In genomic region chr4:9994246-9994847, GRCh38 we compare ENCODE assay signal across 13 cellular contexts. TPM values are rescaled to one million over a fixed set of nuclear protein-coding genes. Genes with fewer than 3 reads are reported as not detected.
DNase-seq lines count a peak whose midpoint lies in the region; ATAC-seq and TF ChIP-seq lines count a peak whose summit lies in the region.
"Had no signal": no experiment of that assay in that cellular context is flagged by ENCODE, and none has a peak within 500 bp of the region (broad histone marks: within the 10 kb centered on the region; RNA-seq: fewer than 3 reads in every experiment).

No MANE protein-coding gene starts in this region.

- ATAC-seq in GM18858 (IDR thresholded peaks at IDR 0.05; ENCODE audit: unreplicated experiment) (peak; percentile 67), GM19468 (IDR thresholded peaks at IDR 0.05; ENCODE audit: extremely low read depth, unreplicated experiment) (peak; percentile 38), HG03108 (IDR thresholded peaks at IDR 0.05; ENCODE audit: unreplicated experiment) (peak; percentile 77)
- ATAC-seq in activated naive CD8-positive, alpha-beta T cell treated with anti-CD3 and anti-CD28 coated beads, Interleukin-2, amount 10 ng/mL, durations not matched to agents 7 days and 5 days (ENCODE audit: low read depth) = peak; percentile 78

- H3K4me3 Mint-ChIP-seq in activated naive CD8-positive, alpha-beta T cell treated with anti-CD3 and anti-CD28 coated beads, Interleukin-2, amount 10 ng/mL, durations not matched to agents 7 days and 5 days = peak overlapping the region; percentile 6
- no peak overlapping the region for H3K4me3 Mint-ChIP-seq in Calu3 (ENCODE audit: low read depth, unreplicated experiment)
- H3K4me3 Mint-ChIP-seq: central memory CD8-positive, alpha-beta T cell; nephron progenitor cell had no signal

- no peak for TF ChIP-seq POLR2A in esophagus squamous epithelium (IDR thresholded peaks at IDR 0.05)

- H3K27me3 Mint-ChIP-seq in activated naive CD8-positive, alpha-beta T cell treated with anti-CD3 and anti-CD28 coated beads, Interleukin-2, amount 10 ng/mL, durations not matched to agents 7 days and 5 days = no peaks in the 10 kb centered on the region
- H3K27me3 Mint-ChIP-seq in Calu3 (ENCODE audit: unreplicated experiment) = peaks cover 10% of the 10 kb centered on the region
- H3K27me3 Mint-ChIP-seq: central memory CD8-positive, alpha-beta T cell had no signal

- no peaks in the 10 kb centered on the region for H3K9me3 ChIP-seq in esophagus squamous epithelium

- no peak for DNase-seq in activated naive CD8-positive, alpha-beta T cell treated with anti-CD3 and anti-CD28 coated beads, Interleukin-2, amount 10 ng/mL, durations not matched to agents 7 days and 5 days
- no peak for DNase-seq in Calu3
- DNase-seq in esophagus squamous epithelium (lab: John Stamatoyannopoulos, UW) = no peak
- no peak for DNase-seq in NCI-H510A treated with DMSO at 0.1 percent for 48 hours (lab: John Stamatoyannopoulos, UW)
- no peak for DNase-seq in NCI-H2171 (lab: John Stamatoyannopoulos, UW)
- DNase-seq: NCI-H524; nephron progenitor cell; stimulated activated CD4-positive, alpha-beta T cell treated with anti-CD3 and anti-CD28 coated beads, Interleukin-12 subunit alpha, Interleukin-12 subunit beta, amount 100 ng/mL, for 4 hours; SW 1271 had no signal

- CTCF ChIA-PET in Calu3 (lab: Charles Lee) = interaction anchor here (0.7 kb wide), 1 partner anchor 66 kb away, joined by 4 read pairs; no protein-coding TSS in a partner anchor

- WGBS in esophagus squamous epithelium, 2 donors = 92 to 96% methylated on average over 2 of the region's 3 CpGs

- H3K36me3 ChIP-seq in esophagus squamous epithelium = peaks cover 0 to 50% (median 0%) of the 10 kb centered on the region in 3 donors

- H3K4me3 ChIP-seq in esophagus squamous epithelium = no peak overlapping the region

- H3K27ac ChIP-seq in esophagus squamous epithelium = no peak overlapping the region

- intact Hi-C loops in Calu3 (cut with micrococcal nuclease; ENCODE audit: unreplicated experiment) = no loop called here
- intact Hi-C loops in esophagus squamous epithelium (cut with DNase I) = no loop called here

- no TSS peak for BruUV-seq in Calu3 (replicated peaks; lab: Mats Ljungman, UMichigan)

- TF ChIP-seq CTCF in Calu3 (IDR thresholded peaks at IDR 0.05; ENCODE audit: unreplicated experiment) (no peak), esophagus squamous epithelium (IDR thresholded peaks at IDR 0.05) (no peak)

- H3K27me3 ChIP-seq in esophagus squamous epithelium = no peaks in the 10 kb centered on the region

- POLR2A ChIA-PET in activated naive CD8-positive, alpha-beta T cell treated with anti-CD3 and anti-CD28 coated beads, Interleukin-2, amount 10 ng/mL, durations not matched to agents 7 days and 5 days (lab: Charles Lee) = interaction anchor here (0.5 to 0.7 kb wide), 2 partner anchors 28 to 123 kb away, joined by 3 to 4 read pairs; no protein-coding TSS in a partner anchor

- H3K36me3 Mint-ChIP-seq in activated naive CD8-positive, alpha-beta T cell treated with anti-CD3 and anti-CD28 coated beads, Interleukin-2, amount 10 ng/mL, durations not matched to agents 7 days and 5 days = peaks cover 5% of the 10 kb centered on the region
- H3K36me3 Mint-ChIP-seq in Calu3 (ENCODE audit: insufficient read depth, unreplicated experiment) = no peaks in the 10 kb centered on the region

- no peaks in the 10 kb centered on the region for H3K4me1 ChIP-seq in esophagus squamous epithelium

- no peaks in the 10 kb centered on the region for H3K9me3 Mint-ChIP-seq in activated naive CD8-positive, alpha-beta T cell treated with anti-CD3 and anti-CD28 coated beads, Interleukin-2, amount 10 ng/mL, durations not matched to agents 7 days and 5 days
- H3K9me3 Mint-ChIP-seq in Calu3 (ENCODE audit: low read depth, unreplicated experiment) = no peaks in the 10 kb centered on the region
- H3K9me3 Mint-ChIP-seq: central memory CD8-positive, alpha-beta T cell had no signal

- peaks cover 21% of the 10 kb centered on the region for H3K4me1 Mint-ChIP-seq in activated naive CD8-positive, alpha-beta T cell treated with anti-CD3 and anti-CD28 coated beads, Interleukin-2, amount 10 ng/mL, durations not matched to agents 7 days and 5 days
- H3K4me1 Mint-ChIP-seq in Calu3 (ENCODE audit: low read depth, unreplicated experiment) = peaks cover 7% of the 10 kb centered on the region
- H3K4me1 Mint-ChIP-seq: central memory CD8-positive, alpha-beta T cell; nephron progenitor cell had no signal

- H3K27ac Mint-ChIP-seq in activated naive CD8-positive, alpha-beta T cell treated with anti-CD3 and anti-CD28 coated beads, Interleukin-2, amount 10 ng/mL, durations not matched to agents 7 days and 5 days = peak overlapping the region; percentile 70
- no peak overlapping the region for H3K27ac Mint-ChIP-seq in Calu3 (ENCODE audit: unreplicated experiment)
- H3K27ac Mint-ChIP-seq: nephron progenitor cell had no signal

RNA-seq across cellular contexts. Expression of gene SLC2A9, which starts 26.9 kb away (rescaled TPM):
- 1 to 10 TPM in 1 of 2 experiments, under 1 TPM in 1; 0.77 to 1.6 TPM for total RNA-seq in activated naive CD8-positive, alpha-beta T cell treated with anti-CD3 and anti-CD28 coated beads, Interleukin-2, amount 10 ng/mL, durations not matched to agents 7 days and 5 days
- total RNA-seq in Calu3 (2022) (1.4 and 1.8 TPM in 2 replicates), esophagus squamous epithelium (10 to 100 TPM in 2 of 4 donors, 1 to 10 TPM in 2; 8.0 to 18.7 (median 11.5) TPM)
